Comparison of ENCODE assay signal across 28 cellular contexts in genomic region chr17:45836047-45837044, GRCh38. TPM values are rescaled to one million over a fixed set of nuclear protein-coding genes. Genes with fewer than 3 reads are reported as not detected.
"Had no signal": no experiment of that assay in that cellular context is flagged by ENCODE, and none has a peak within 500 bp of the region (broad histone marks: within the 10 kb centered on the region; RNA-seq: fewer than 3 reads in every experiment).

No MANE protein-coding gene starts in this region.

- ATAC-seq: activated naive CD4-positive, alpha-beta T cell treated with anti-CD3 and anti-CD28 coated beads, Interleukin-2, amount 50 U/mL, for 72 hours; effector memory CD8-positive, alpha-beta T cell; left ventricle myocardium superior; naive thymus-derived CD8-positive, alpha-beta T cell; pancreas; psoas muscle; stimulated activated naive CD8-positive, alpha-beta T cell treated with anti-CD3 and anti-CD28 coated beads, Interleukin-15, amount 100 ng/mL, for 72 hours had no signal

- H3K27me3 ChIP-seq: ascending aorta, brain microvascular endothelial cell, hepatocyte, pancreas, right atrium auricular region had no signal

- H3K36me3 Mint-ChIP-seq: activated naive CD4-positive, alpha-beta T cell treated with anti-CD3 and anti-CD28 coated beads, Interleukin-2, amount 50 U/mL, for 72 hours; mesothelial cell of epicardium; naive thymus-derived CD8-positive, alpha-beta T cell had no signal

- H3K36me3 ChIP-seq: ascending aorta, brain microvascular endothelial cell, esophagus muscularis mucosa, pancreas, right atrium auricular region, tibial artery, WERI-Rb-1 had no signal

- H3K9me3 ChIP-seq: ascending aorta, esophagus muscularis mucosa, pancreas, psoas muscle, right atrium auricular region, tibial artery had no signal

- H3K4me1 Mint-ChIP-seq: naive thymus-derived CD8-positive, alpha-beta T cell; stimulated activated naive CD8-positive, alpha-beta T cell treated with anti-CD3 and anti-CD28 coated beads, Interleukin-15, amount 100 ng/mL, for 72 hours had no signal

- H3K4me1 ChIP-seq: ascending aorta, esophagus muscularis mucosa, pancreas, psoas muscle, right atrium auricular region had no signal

- H3K4me3 Mint-ChIP-seq: effector memory CD8-positive, alpha-beta T cell; mesothelial cell of epicardium; naive thymus-derived CD8-positive, alpha-beta T cell; stimulated activated naive CD8-positive, alpha-beta T cell treated with anti-CD3 and anti-CD28 coated beads, Interleukin-15, amount 100 ng/mL, for 72 hours had no signal

- H3K9me3 Mint-ChIP-seq: activated naive CD4-positive, alpha-beta T cell treated with anti-CD3 and anti-CD28 coated beads, Interleukin-2, amount 50 U/mL, for 72 hours; effector memory CD8-positive, alpha-beta T cell; mesothelial cell of epicardium; naive thymus-derived CD8-positive, alpha-beta T cell; stimulated activated naive CD8-positive, alpha-beta T cell treated with anti-CD3 and anti-CD28 coated beads, Interleukin-15, amount 100 ng/mL, for 72 hours had no signal

- H3K27ac ChIP-seq: ascending aorta, brain microvascular endothelial cell, esophagus muscularis mucosa, hepatocyte, pancreas, psoas muscle, right atrium auricular region, tibial artery, WERI-Rb-1 had no signal

- H3K4me3 ChIP-seq: ascending aorta, dorsolateral prefrontal cortex, esophagus muscularis mucosa, hepatocyte, pancreas, psoas muscle, right atrium auricular region, tibial artery had no signal

- H3K27ac Mint-ChIP-seq: activated naive CD4-positive, alpha-beta T cell treated with anti-CD3 and anti-CD28 coated beads, Interleukin-2, amount 50 U/mL, for 72 hours; effector memory CD8-positive, alpha-beta T cell; mesothelial cell of epicardium; naive thymus-derived CD8-positive, alpha-beta T cell had no signal

- DNase-seq: activated CD4-positive, alpha-beta T cell treated with anti-CD3 and anti-CD28 coated beads for 1 hour; activated CD4-positive, alpha-beta T cell treated with anti-CD3 and anti-CD28 coated beads, Interleukin-2, amount 50 U/mL, for 1 hour; activated gamma-delta T cell treated with Interleukin-2 at 50 U/mL for 16 hours; activated T-cell treated with anti-CD3 and anti-CD28 coated beads, Interleukin-2, amount 50 U/mL, for 1 hour; brain microvascular endothelial cell; dorsolateral prefrontal cortex; effector memory CD8-positive, alpha-beta T cell; glutamatergic neuron; left ventricle myocardium superior; mammary epithelial cell; naive thymus-derived CD8-positive, alpha-beta T cell; psoas muscle; stimulated activated CD4-positive, alpha-beta T cell treated with anti-CD3 and anti-CD28 coated beads, Interleukin-12 subunit alpha, Interleukin-12 subunit beta, amount 100 ng/mL, for 4 hours; stimulated activated CD4-positive, alpha-beta T cell treated with anti-CD3 and anti-CD28 coated beads, Interleukin-4, amount 100 ng/mL, for 4 hours; stimulated activated naive CD8-positive, alpha-beta T cell treated with anti-CD3 and anti-CD28 coated beads, Interleukin-15, amount 100 ng/mL, for 72 hours; tibial artery; WERI-Rb-1 had no signal

RNA-seq across cellular contexts. Expression of gene SPPL2C, which starts 8.3 kb away (rescaled TPM):
- total RNA-seq: activated naive CD4-positive, alpha-beta T cell treated with anti-CD3 and anti-CD28 coated beads, Interleukin-2, amount 50 U/mL, for 72 hours; ascending aorta; esophagus muscularis mucosa; frontal cortex; hepatocyte; left ventricle myocardium superior; mammary epithelial cell; mesothelial cell of epicardium; naive thymus-derived CD8-positive, alpha-beta T cell; pancreas; psoas muscle; right atrium auricular region; T-helper 2 cell treated with Interferon-gamma antibody and Interleukin-4, amounts not matched to agents 100 ng/mL and 5 ng/mL, for 36 hours; urinary bladder had no signal
- polyA plus RNA-seq: adipose tissue; hepatocyte; mammary epithelial cell; naive thymus-derived CD8-positive, alpha-beta T cell; pancreas; psoas muscle; urinary bladder had no signal

RNA-seq across cellular contexts. Expression of gene CRHR1, which starts 52.2 kb away (rescaled TPM):
- total RNA-seq: ascending aorta; hepatocyte; left ventricle myocardium superior; mammary epithelial cell; naive thymus-derived CD8-positive, alpha-beta T cell; right atrium auricular region; T-helper 2 cell treated with Interferon-gamma antibody and Interleukin-4, amounts not matched to agents 100 ng/mL and 5 ng/mL, for 36 hours had no signal
- polyA plus RNA-seq: hepatocyte; mammary epithelial cell; naive thymus-derived CD8-positive, alpha-beta T cell; pancreas had no signal
